10 cellular contexts compared by ENCODE assay signal in the genomic region with DNA sequence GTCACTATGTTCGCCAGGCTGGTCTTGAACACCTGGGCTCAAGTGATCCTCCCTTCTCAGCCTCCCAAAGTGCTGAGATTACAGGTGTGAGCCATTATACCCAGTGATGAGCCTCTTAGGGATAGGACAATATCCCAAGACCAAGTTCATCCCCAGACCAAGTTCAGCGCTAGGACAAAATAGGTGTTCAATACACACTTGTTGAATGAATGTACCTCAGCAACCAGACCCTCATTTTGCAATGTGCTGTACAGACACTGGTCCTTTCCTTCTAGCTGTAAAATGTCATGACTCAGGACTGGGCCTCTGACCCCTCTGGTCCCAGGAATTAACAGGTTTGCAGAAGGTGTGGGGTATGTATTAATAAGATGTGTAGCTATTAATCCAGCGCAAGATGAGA.
"Had no signal": no experiment of that assay in that cellular context is flagged by ENCODE, and none has a peak within 500 bp of the region (broad histone marks: within the 10 kb centered on the region; RNA-seq: fewer than 3 reads in every experiment).

No MANE protein-coding gene starts in this region.

- H3K4me1 ChIP-seq: HAP-1 had no signal

- H3K27ac ChIP-seq: GM23248 had no signal

- H3K4me3 ChIP-seq: GM23248, GM23338, HAP-1 had no signal

- ATAC-seq: HCT116 had no signal

- H3K4me3 Mint-ChIP-seq: GM23338, H9, HFFc6 had no signal

- H3K9ac ChIP-seq: GM23248 had no signal

- H3K27ac Mint-ChIP-seq: GM23338, HFFc6 had no signal

- H2AFZ ChIP-seq: GM23248, GM23338 had no signal

- H3K36me3 ChIP-seq: HAP-1 had no signal

- H3K9me3 Mint-ChIP-seq: GM23338, H9, HFFc6 had no signal

- H3K9me3 ChIP-seq: HAP-1 had no signal

- DNase-seq: GM23248, GOT3, H7, H9, HCEC 1CT, HFFc6 had no signal

- FAIRE-seq: H54 had no signal
